In the genomic region with DNA sequence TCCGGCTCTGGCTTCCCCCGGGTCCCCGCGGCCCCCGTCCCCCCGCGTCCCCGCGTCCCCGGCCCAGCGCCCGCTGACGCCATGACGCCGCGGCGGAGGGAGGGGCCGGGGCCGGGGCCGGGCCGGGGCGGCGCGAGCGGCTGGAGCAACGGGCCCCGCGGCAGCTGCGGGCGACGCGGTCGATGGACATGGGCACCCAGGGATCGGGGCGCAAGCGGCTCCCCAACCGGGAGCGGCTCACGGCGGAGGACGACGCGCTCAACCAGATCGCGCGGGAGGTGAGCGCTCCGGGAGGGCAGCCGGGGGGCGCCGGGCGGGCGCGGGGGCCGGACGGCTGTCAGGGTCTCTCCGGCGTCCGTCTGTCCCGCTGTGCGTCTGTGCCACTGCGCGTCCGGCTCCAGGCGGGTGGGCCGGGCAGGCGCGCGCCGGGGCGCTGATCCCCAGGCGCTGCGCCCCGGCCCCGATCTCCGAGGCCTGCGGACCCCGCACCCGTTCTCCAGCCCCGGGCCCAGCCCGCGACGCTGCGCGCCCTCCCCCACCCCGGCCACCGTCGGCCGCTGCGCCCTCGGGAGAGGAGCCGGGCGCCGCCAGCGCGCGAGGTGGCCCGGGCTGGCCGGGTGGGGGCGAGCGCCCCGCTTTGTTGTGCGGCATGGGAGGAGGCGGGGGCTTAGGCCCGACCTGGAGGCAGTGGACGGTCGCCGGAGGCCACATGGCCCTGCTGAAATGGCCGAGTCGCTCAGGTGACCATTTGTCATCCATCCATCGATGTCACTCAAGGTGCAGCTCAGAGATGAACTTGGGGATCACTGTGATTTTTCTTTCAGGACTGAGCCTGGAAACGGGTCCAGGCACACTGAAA, we compare ENCODE assay signal across 9 cellular contexts. TPM values are rescaled to one million over a fixed set of nuclear protein-coding genes. Genes with fewer than 3 reads are reported as not detected.
A peak's percentile ranks its signal among the peaks of the same experiment; 100 is the strongest.
DNase-seq lines count a peak whose midpoint lies in the region; ATAC-seq lines count a peak whose summit lies in the region.
"Had no signal": no experiment of that assay in that cellular context is flagged by ENCODE, and none has a peak within 500 bp of the region (broad histone marks: within the 10 kb centered on the region; RNA-seq: fewer than 3 reads in every experiment).

A gene with protein sequence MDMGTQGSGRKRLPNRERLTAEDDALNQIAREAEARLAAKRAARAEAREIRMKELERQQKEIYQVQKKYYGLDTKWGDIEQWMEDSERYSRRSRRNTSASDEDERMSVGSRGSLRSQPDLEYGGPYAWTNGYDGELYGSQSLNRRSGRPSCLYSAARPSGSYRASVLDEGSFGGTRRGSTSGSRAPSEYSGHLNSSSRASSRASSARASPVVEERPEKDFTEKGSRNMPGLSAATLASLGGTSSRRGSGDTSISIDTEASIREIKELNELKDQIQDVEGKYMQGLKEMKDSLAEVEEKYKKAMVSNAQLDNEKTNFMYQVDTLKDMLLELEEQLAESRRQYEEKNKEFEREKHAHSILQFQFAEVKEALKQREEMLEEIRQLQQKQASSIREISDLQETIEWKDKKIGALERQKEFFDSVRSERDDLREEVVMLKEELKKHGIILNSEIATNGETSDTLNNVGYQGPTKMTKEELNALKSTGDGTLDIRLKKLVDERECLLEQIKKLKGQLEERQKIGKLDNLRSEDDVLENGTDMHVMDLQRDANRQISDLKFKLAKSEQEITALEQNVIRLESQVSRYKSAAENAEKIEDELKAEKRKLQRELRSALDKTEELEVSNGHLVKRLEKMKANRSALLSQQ (plus strand): TSS at position 125 of the 859 bp plus-strand sequence. CDS start 58 bp downstream, at position 183.

- H3K4me1 ChIP-seq in endocrine pancreas (ENCODE audit: control insufficient read depth, insufficient read depth, low read length), result peaks cover 6% of the 10 kb centered on the region
- no peaks in the 10 kb centered on the region for H3K4me1 ChIP-seq in thymus (ENCODE audit: control insufficient read depth, insufficient read depth, low read length)

- no peak within 1 kb of the TSS for H3K27ac Mint-ChIP-seq in T-cell

- ATAC-seq in T-cell (replicated peaks in 1 of 4) (peak; percentile 69 to 79 (median 74)), GM21423 (IDR thresholded peaks at IDR 0.05; ENCODE audit: unreplicated experiment) (no peak)

- CTCF ChIA-PET in T-cell (lab: Charles Lee), result no interaction called here

- H3K27me3 ChIP-seq in endocrine pancreas (ENCODE audit: control insufficient read depth, insufficient read depth, low read length), result no peaks in the 10 kb centered on the region
- peaks cover 37% of the 10 kb centered on the region for H3K27me3 ChIP-seq in thymus (ENCODE audit: control insufficient read depth, insufficient read depth)

- peak within 1 kb of the TSS; percentile 94 for H3K9ac ChIP-seq in endocrine pancreas (ENCODE audit: control insufficient read depth, insufficient read depth, low read length)

- H3K36me3 Mint-ChIP-seq in T-cell, result peaks cover 4% of the 10 kb centered on the region

- H3K36me3 ChIP-seq in endocrine pancreas (ENCODE audit: control insufficient read depth, insufficient read depth, low read length) (no peaks in the 10 kb centered on the region), thymus (ENCODE audit: control insufficient read depth, insufficient read depth) (no peaks in the 10 kb centered on the region)

- H3K4me1 Mint-ChIP-seq in T-cell, result peaks cover 15 to 26% (median 25%) of the 10 kb centered on the region in 3 donors

- 1% methylated on average over 112 of the region's 112 CpGs for WGBS in thymus

- no peaks in the 10 kb centered on the region for H3K9me3 ChIP-seq in endocrine pancreas (ENCODE audit: control insufficient read depth, low read length)
- H3K9me3 ChIP-seq in thymus (ENCODE audit: control insufficient read depth), result no peaks in the 10 kb centered on the region

- H3K27ac ChIP-seq in thymus (ENCODE audit: low read depth), result no peak within 1 kb of the TSS
- H3K27ac ChIP-seq: 22Rv1 had no signal

- peak within 1 kb of the TSS; percentile 79 to 84 (median 81) for H3K4me3 Mint-ChIP-seq in T-cell

- H3K4me3 ChIP-seq in endocrine pancreas (ENCODE audit: control insufficient read depth, insufficient read depth, low read length) (peak within 1 kb of the TSS; percentile 91), thymus (ENCODE audit: low read length) (peak within 1 kb of the TSS; percentile 45)

- POLR2A ChIA-PET in T-cell (lab: Charles Lee), result interaction anchor here in 1 of 2 donors (0.6 kb wide), 1 partner anchor 61 kb away, joined by 3 read pairs; no protein-coding TSS in a partner anchor

- no peaks in the 10 kb centered on the region for H3K9me3 Mint-ChIP-seq in T-cell

- H3K27me3 Mint-ChIP-seq in T-cell, result peaks cover 27 to 39% of the 10 kb centered on the region in 2 donors

- DNase-seq in DMS 273 (lab: John Stamatoyannopoulos, UW; ENCODE audit: unreplicated experiment), result peak; percentile 47
- DNase-seq in DMS 273 treated with DMSO at 0.1 percent for 48 hours (lab: John Stamatoyannopoulos, UW), result no peak
- DNase-seq in T-cell, result peak in 3 of 34 experiments; percentile 21 to 27 (median 26)
- DNase-seq in mesenteric fat pad (ENCODE audit: low spot score), result no peak
- DNase-seq in HK-2 (ENCODE audit: unreplicated experiment), result no peak

RNA-seq across cellular contexts. Expression of the gene that starts here (rescaled TPM):
- total RNA-seq in T-cell (100 to 1,000 TPM; 105 to 170 (median 128) TPM), mesenteric fat pad (144 TPM)
- 62.6 TPM for polyA plus RNA-seq in thymus
